8 cellular contexts compared by ENCODE assay signal in the genomic region with DNA sequence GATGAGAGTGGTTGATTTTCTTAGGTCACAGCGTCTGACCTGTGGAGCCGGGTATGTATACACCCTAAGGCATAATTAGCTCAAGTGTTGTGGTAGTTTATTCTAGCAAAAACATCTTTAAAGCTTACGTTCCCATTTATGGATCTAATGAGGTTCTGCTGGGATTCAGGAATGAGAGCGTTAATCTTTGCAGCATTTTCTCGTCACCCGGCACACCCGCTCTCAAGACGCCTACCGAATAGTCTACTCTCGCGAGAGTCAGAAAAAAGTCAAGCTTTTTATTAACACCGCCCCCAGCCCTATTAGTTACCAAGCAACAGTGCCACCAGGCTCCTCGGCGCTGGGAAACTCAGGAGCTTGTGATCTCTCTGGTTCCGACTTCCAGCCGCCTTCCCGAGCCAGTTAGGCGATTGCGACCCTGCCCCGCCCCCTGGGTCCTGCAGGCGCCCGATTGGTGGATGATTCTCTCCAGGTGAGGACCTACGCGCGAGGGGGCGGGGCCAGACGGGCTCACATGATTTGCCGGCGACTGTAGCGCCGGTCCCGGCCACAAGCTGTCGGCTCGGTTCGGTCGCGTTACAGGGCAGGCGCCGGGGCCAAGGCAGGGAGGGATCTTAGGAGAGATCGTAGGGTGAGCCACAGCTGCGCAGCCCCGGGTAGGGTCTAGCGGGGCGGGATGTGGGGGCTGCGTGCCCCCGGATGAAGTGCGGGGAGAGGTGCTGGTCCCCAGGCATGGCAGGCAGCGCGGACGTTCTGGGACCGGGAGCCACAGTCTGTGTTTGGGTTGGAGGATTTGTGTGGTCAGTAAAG. TPM values are rescaled to one million over a fixed set of nuclear protein-coding genes. Genes with fewer than 3 reads are reported as not detected.
DNase-seq lines count a peak whose midpoint lies in the region; ATAC-seq and TF ChIP-seq lines count a peak whose summit lies in the region.

A gene (plus strand): TSS at position 540 of the 810 bp plus-strand sequence. CDS start 1,443 bp downstream, outside the sequence.

- peaks cover 19% of the 10 kb centered on the region for H4K20me1 ChIP-seq in PC-3 (ENCODE audit: low read length)

- H3K79me2 ChIP-seq in PC-3 (ENCODE audit: low read length): peaks cover 69% of the 10 kb centered on the region

- TF ChIP-seq CTCF in PC-3 (conservative IDR thresholded peaks at IDR 0.05; ENCODE audit: low read depth, low read length): peak; percentile 35; the same call in 1 of the 2 replicates

- H3K36me3 Mint-ChIP-seq in IgD-negative memory B cell: peaks cover 3% of the 10 kb centered on the region
- H3K36me3 Mint-ChIP-seq in activated T-cell treated with anti-CD3 and anti-CD28 coated beads, Interleukin-2, amount 50 U/mL, for 72 hours (ENCODE audit: insufficient read depth in 2 of 2): peaks cover 1 to 6% of the 10 kb centered on the region in 2 donors

- peaks cover 38 to 45% (median 43%) of the 10 kb centered on the region in 3 donors for H3K4me1 Mint-ChIP-seq in IgD-negative memory B cell
- H3K4me1 Mint-ChIP-seq in activated T-cell treated with anti-CD3 and anti-CD28 coated beads, Interleukin-2, amount 50 U/mL, for 72 hours (ENCODE audit: low read depth): peaks cover 44% of the 10 kb centered on the region

- H3K9me2 ChIP-seq in PC-3 (replicated peaks; ENCODE audit: low read length): no peaks in the 10 kb centered on the region

- intact Hi-C loops in PC-3 (cut with micrococcal nuclease): loop anchor here (1.0 to 10.0 kb wide), 4 partner anchors 24 to 446 kb away; a partner anchor contains a TSS

- peaks cover 14% of the 10 kb centered on the region for H3F3A ChIP-seq in PC-3 (ENCODE audit: low read length, unreplicated experiment)

- CTCF ChIA-PET in PC-3 (lab: Charles Lee): interaction anchor here (0.6 to 1.3 kb wide), 6 partner anchors 21 to 352 kb away, joined by 3 to 7 read pairs (median 5); a partner anchor contains a TSS

- BruUV-seq in PC-3 (replicated peaks; lab: Mats Ljungman, UMichigan): TSS peak; percentile 3

- H3K4me3 ChIP-seq in PC-3 (ENCODE audit: low read length) (peak within 1 kb of the TSS; percentile 78), esophagus (ENCODE audit: low read depth in 1 of 2, low read length in 2 of 2) (peak within 1 kb of the TSS; percentile 72 to 97)

- H3K4me2 ChIP-seq in PC-3 (ENCODE audit: low read length): peak within 1 kb of the TSS; percentile 89

- H3K27ac ChIP-seq in PC-3 (ENCODE audit: low read length) (peak within 1 kb of the TSS; percentile 95), esophagus (ENCODE audit: low read depth in 2 of 2, low read length in 1 of 2) (peak within 1 kb of the TSS; percentile 88 to 99)

- H2AFZ ChIP-seq in PC-3 (ENCODE audit: low read length): peak within 1 kb of the TSS; percentile 73

- no peaks in the 10 kb centered on the region for H3K27me3 ChIP-seq in PC-3 (ENCODE audit: low read length)
- no peaks in the 10 kb centered on the region for H3K27me3 ChIP-seq in esophagus (ENCODE audit: control insufficient read depth in 1 of 2, insufficient read depth in 2 of 2, low read length in 2 of 2)

- H3K27ac Mint-ChIP-seq in IgD-negative memory B cell: peak within 1 kb of the TSS; percentile 98 to 99 (median 99)
- H3K27ac Mint-ChIP-seq in activated T-cell treated with anti-CD3 and anti-CD28 coated beads, Interleukin-2, amount 50 U/mL, for 72 hours: peak within 1 kb of the TSS; percentile 76

- peak within 1 kb of the TSS; percentile 95 for H3K9ac ChIP-seq in PC-3 (ENCODE audit: low read length)

- 0 to 1% methylated on average over 51 of the region's 51 CpGs for WGBS in esophagus, 2 donors

- peak within 1 kb of the TSS; percentile 96 to 99 (median 99) for H3K4me3 Mint-ChIP-seq in IgD-negative memory B cell
- peak within 1 kb of the TSS; percentile 98 to 100 for H3K4me3 Mint-ChIP-seq in activated T-cell treated with anti-CD3 and anti-CD28 coated beads, Interleukin-2, amount 50 U/mL, for 72 hours

- no peaks in the 10 kb centered on the region for H3K9me3 ChIP-seq in PC-3 (ENCODE audit: low read length)
- no peaks in the 10 kb centered on the region for H3K9me3 ChIP-seq in esophagus (ENCODE audit: control insufficient read depth in 2 of 2, insufficient read depth in 1 of 2, low read depth in 1 of 2, low read length in 1 of 2)

- ATAC-seq in GM21526 (IDR thresholded peaks at IDR 0.05; ENCODE audit: low FRiP score, unreplicated experiment) (peak; percentile 74), PC-3 (peak; percentile 81)
- ATAC-seq in activated T-cell treated with anti-CD3 and anti-CD28 coated beads, Interleukin-2, amount 50 U/mL, for 72 hours (replicated peaks in 1 of 2): peak; percentile 88 to 89

- H3K36me3 ChIP-seq in PC-3 (ENCODE audit: low read depth, low read length) (peaks cover 18% of the 10 kb centered on the region), esophagus (ENCODE audit: control insufficient read depth in 2 of 2, insufficient read depth in 2 of 2, low read length in 1 of 2) (peaks cover 0 to 7% of the 10 kb centered on the region in 2 donors)

- H3K9me3 Mint-ChIP-seq in IgD-negative memory B cell: no peaks in the 10 kb centered on the region
- H3K9me3 Mint-ChIP-seq in activated T-cell treated with anti-CD3 and anti-CD28 coated beads, Interleukin-2, amount 50 U/mL, for 72 hours: no peaks in the 10 kb centered on the region

- H3K27me3 Mint-ChIP-seq in IgD-negative memory B cell: no peaks in the 10 kb centered on the region
- H3K27me3 Mint-ChIP-seq in activated T-cell treated with anti-CD3 and anti-CD28 coated beads, Interleukin-2, amount 50 U/mL, for 72 hours (ENCODE audit: low read depth): no peaks in the 10 kb centered on the region

- DNase-seq in DMS 273 treated with DMSO at 0.1 percent for 48 hours (lab: John Stamatoyannopoulos, UW) (peak; percentile 97), PC-3 (peak; percentile 100), mucosa of gallbladder (ENCODE audit: low spot score) (peak; percentile 98)
- DNase-seq in activated T-cell treated with anti-CD3 and anti-CD28 coated beads, Interleukin-2, amount 50 U/mL, for 72 hours: peak; percentile 96 to 97
- peak; percentile 84 to 91 for DNase-seq in stimulated activated CD8-positive, alpha-beta memory T cell treated with anti-CD3 and anti-CD28 coated beads, Interleukin-4, amount 100 ng/mL, for 1 hour (ENCODE audit: low read depth in 2 of 2, low spot score in 1 of 2)

- H3K4me1 ChIP-seq in PC-3 (ENCODE audit: insufficient read depth, low read length): peaks cover 57% of the 10 kb centered on the region
- no peaks in the 10 kb centered on the region for H3K4me1 ChIP-seq in esophagus (ENCODE audit: control insufficient read depth in 2 of 2, insufficient read depth in 2 of 2, low read length in 1 of 2)

- POLR2A ChIA-PET in PC-3 (lab: Charles Lee; ENCODE audit: unreplicated experiment): interaction anchor here (0.5 to 2.3 kb wide), 23 partner anchors 21 to 1061 kb away, joined by 3 to 81 read pairs (median 4); a partner anchor contains a TSS

RNA-seq across cellular contexts. Expression of the gene that starts here (rescaled TPM):
- polyA plus RNA-seq in IgD-negative memory B cell (2.2 TPM), esophagus (1 to 10 TPM; 4.7 to 8.3 TPM)
- total RNA-seq in PC-3 (2014; rRNA removed) (37.5 and 48.6 TPM in 2 replicates), mucosa of gallbladder (17.9 TPM)
- 1 to 10 TPM; 4.6 to 6.9 TPM for total RNA-seq in activated T-cell treated with anti-CD3 and anti-CD28 coated beads, Interleukin-2, amount 50 U/mL, for 72 hours

Comparison
In these comparisons a context has a peak if more than half of its experiments do, and no peak if none do; other contexts are left out.
1. Peak in every context shown above with its lines: DNase-seq, ATAC-seq, H3K4me3 ChIP-seq and H3K27ac ChIP-seq.